In the genomic region with DNA sequence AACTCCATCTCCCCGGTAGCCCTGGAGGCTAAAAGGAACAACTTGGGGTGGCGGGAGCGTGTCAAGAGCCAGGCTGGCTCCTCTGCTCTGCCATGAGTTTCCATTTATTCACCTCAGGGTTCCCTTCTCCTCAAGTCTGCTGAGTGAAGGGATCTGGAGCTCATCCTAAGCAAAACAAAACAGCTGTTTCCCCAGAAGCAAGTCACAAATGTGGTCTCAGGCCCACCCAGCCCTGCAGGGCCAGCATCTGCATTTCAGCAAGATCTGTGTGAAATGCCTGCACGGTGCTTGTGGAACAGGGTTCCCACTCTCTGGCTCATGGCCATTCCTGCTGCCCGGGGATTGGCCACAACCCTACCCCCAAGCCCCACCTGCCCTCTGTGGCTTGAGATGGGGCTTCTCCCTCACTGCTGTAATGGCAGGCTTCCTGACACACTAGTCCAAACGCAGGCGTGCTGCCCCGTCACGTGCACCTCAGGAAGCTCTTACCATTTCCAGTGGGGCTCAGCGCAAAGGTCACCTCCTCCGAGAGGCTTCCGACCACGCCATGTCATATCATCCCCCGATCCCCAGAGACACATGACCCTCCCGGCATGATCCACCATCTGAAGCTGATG, we compare ENCODE assay signal across 1 cellular context.
TF ChIP-seq lines count a peak whose summit lies in the region.

No MANE protein-coding gene starts in this region.

TF ChIP-seq in GM23338, 12 proteins besides CTCF, POLR2A, EP300 and RAD21:
- no peak for TF ChIP-seq POLR2AphosphoS5 (IDR thresholded peaks at IDR 0.05; ENCODE audit: low read depth)
- TF ChIP-seq CREB1 (CRISPR knock-in tag; IDR thresholded peaks at IDR 0.05; ENCODE audit: low read depth): no peak
- TF ChIP-seq EZH2phosphoT487 (IDR thresholded peaks at IDR 0.05; ENCODE audit: unreplicated experiment): no peak
- TF ChIP-seq, protein P1, sequence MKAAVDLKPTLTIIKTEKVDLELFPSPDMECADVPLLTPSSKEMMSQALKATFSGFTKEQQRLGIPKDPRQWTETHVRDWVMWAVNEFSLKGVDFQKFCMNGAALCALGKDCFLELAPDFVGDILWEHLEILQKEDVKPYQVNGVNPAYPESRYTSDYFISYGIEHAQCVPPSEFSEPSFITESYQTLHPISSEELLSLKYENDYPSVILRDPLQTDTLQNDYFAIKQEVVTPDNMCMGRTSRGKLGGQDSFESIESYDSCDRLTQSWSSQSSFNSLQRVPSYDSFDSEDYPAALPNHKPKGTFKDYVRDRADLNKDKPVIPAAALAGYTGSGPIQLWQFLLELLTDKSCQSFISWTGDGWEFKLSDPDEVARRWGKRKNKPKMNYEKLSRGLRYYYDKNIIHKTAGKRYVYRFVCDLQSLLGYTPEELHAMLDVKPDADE (IDR thresholded peaks at IDR 0.05): no peak
- no peak for TF ChIP-seq JUNB (IDR thresholded peaks at IDR 0.05; ENCODE audit: unreplicated experiment)
- no peak for TF ChIP-seq STAT1 (IDR thresholded peaks at IDR 0.05; ENCODE audit: unreplicated experiment)
- TF ChIP-seq, protein P2, sequence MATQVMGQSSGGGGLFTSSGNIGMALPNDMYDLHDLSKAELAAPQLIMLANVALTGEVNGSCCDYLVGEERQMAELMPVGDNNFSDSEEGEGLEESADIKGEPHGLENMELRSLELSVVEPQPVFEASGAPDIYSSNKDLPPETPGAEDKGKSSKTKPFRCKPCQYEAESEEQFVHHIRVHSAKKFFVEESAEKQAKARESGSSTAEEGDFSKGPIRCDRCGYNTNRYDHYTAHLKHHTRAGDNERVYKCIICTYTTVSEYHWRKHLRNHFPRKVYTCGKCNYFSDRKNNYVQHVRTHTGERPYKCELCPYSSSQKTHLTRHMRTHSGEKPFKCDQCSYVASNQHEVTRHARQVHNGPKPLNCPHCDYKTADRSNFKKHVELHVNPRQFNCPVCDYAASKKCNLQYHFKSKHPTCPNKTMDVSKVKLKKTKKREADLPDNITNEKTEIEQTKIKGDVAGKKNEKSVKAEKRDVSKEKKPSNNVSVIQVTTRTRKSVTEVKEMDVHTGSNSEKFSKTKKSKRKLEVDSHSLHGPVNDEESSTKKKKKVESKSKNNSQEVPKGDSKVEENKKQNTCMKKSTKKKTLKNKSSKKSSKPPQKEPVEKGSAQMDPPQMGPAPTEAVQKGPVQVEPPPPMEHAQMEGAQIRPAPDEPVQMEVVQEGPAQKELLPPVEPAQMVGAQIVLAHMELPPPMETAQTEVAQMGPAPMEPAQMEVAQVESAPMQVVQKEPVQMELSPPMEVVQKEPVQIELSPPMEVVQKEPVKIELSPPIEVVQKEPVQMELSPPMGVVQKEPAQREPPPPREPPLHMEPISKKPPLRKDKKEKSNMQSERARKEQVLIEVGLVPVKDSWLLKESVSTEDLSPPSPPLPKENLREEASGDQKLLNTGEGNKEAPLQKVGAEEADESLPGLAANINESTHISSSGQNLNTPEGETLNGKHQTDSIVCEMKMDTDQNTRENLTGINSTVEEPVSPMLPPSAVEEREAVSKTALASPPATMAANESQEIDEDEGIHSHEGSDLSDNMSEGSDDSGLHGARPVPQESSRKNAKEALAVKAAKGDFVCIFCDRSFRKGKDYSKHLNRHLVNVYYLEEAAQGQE (IDR thresholded peaks at IDR 0.05; ENCODE audit: unreplicated experiment): no peak
- no peak for TF ChIP-seq ZNF114 (CRISPR knock-in tag; IDR thresholded peaks at IDR 0.05)
- TF ChIP-seq, protein P3, sequence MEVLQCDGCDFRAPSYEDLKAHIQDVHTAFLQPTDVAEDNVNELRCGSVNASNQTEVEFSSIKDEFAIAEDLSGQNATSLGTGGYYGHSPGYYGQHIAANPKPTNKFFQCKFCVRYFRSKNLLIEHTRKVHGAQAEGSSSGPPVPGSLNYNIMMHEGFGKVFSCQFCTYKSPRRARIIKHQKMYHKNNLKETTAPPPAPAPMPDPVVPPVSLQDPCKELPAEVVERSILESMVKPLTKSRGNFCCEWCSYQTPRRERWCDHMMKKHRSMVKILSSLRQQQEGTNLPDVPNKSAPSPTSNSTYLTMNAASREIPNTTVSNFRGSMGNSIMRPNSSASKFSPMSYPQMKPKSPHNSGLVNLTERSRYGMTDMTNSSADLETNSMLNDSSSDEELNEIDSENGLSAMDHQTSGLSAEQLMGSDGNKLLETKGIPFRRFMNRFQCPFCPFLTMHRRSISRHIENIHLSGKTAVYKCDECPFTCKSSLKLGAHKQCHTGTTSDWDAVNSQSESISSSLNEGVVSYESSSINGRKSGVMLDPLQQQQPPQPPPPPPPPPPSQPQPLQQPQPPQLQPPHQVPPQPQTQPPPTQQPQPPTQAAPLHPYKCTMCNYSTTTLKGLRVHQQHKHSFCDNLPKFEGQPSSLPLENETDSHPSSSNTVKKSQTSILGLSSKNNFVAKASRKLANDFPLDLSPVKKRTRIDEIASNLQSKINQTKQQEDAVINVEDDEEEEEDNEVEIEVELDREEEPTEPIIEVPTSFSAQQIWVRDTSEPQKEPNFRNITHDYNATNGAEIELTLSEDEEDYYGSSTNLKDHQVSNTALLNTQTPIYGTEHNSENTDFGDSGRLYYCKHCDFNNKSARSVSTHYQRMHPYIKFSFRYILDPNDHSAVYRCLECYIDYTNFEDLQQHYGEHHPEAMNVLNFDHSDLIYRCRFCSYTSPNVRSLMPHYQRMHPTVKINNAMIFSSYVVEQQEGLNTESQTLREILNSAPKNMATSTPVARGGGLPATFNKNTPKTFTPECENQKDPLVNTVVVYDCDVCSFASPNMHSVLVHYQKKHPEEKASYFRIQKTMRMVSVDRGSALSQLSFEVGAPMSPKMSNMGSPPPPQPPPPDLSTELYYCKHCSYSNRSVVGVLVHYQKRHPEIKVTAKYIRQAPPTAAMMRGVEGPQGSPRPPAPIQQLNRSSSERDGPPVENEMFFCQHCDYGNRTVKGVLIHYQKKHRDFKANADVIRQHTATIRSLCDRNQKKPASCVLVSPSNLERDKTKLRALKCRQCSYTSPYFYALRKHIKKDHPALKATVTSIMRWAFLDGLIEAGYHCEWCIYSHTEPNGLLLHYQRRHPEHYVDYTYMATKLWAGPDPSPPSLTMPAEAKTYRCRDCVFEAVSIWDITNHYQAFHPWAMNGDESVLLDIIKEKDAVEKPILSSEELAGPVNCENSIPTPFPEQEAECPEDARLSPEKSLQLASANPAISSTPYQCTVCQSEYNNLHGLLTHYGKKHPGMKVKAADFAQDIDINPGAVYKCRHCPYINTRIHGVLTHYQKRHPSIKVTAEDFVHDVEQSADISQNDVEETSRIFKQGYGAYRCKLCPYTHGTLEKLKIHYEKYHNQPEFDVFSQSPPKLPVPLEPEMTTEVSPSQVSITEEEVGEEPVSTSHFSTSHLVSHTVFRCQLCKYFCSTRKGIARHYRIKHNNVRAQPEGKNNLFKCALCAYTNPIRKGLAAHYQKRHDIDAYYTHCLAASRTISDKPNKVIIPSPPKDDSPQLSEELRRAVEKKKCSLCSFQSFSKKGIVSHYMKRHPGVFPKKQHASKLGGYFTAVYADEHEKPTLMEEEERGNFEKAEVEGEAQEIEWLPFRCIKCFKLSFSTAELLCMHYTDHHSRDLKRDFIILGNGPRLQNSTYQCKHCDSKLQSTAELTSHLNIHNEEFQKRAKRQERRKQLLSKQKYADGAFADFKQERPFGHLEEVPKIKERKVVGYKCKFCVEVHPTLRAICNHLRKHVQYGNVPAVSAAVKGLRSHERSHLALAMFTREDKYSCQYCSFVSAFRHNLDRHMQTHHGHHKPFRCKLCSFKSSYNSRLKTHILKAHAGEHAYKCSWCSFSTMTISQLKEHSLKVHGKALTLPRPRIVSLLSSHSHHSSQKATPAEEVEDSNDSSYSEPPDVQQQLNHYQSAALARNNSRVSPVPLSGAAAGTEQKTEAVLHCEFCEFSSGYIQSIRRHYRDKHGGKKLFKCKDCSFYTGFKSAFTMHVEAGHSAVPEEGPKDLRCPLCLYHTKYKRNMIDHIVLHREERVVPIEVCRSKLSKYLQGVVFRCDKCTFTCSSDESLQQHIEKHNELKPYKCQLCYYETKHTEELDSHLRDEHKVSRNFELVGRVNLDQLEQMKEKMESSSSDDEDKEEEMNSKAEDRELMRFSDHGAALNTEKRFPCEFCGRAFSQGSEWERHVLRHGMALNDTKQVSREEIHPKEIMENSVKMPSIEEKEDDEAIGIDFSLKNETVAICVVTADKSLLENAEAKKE (CRISPR knock-in tag; IDR thresholded peaks at IDR 0.05): no peak
- no peak for TF ChIP-seq EZH2 (IDR thresholded peaks at IDR 0.05; ENCODE audit: low read depth, unreplicated experiment)
- TF ChIP-seq ZNF331 (CRISPR knock-in tag; IDR thresholded peaks at IDR 0.05; ENCODE audit: low read depth): no peak
- TF ChIP-seq NANOG (IDR thresholded peaks at IDR 0.05; ENCODE audit: borderline replicate concordance): no peak
